Comparison of ENCODE assay signal across 2 cellular contexts in the genomic region with DNA sequence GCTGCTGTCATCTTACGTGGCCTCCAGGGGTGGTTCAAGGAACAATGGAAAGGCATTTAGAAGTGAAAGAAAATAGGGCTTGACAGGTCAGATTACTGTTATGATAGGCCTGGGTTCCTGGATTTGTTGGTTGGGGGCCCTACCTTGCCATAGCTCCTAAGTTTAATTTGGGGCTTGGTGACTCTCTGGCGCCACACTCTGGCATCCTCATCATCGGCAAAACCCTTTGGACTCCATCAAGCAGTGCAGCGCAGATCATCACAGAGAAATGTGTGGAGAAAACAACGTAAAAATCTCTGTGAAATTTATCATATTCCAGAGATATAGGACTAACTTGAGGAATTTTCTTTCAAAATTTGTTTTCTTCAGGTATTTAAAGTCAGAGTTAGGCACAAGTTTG.
TF ChIP-seq lines count a peak whose summit lies in the region.

No MANE protein-coding gene starts in this region.

TF ChIP-seq in HCT116, 20 proteins besides CTCF, POLR2A, EP300 and RAD21 (continued from another document):
- TF ChIP-seq, protein P1, sequence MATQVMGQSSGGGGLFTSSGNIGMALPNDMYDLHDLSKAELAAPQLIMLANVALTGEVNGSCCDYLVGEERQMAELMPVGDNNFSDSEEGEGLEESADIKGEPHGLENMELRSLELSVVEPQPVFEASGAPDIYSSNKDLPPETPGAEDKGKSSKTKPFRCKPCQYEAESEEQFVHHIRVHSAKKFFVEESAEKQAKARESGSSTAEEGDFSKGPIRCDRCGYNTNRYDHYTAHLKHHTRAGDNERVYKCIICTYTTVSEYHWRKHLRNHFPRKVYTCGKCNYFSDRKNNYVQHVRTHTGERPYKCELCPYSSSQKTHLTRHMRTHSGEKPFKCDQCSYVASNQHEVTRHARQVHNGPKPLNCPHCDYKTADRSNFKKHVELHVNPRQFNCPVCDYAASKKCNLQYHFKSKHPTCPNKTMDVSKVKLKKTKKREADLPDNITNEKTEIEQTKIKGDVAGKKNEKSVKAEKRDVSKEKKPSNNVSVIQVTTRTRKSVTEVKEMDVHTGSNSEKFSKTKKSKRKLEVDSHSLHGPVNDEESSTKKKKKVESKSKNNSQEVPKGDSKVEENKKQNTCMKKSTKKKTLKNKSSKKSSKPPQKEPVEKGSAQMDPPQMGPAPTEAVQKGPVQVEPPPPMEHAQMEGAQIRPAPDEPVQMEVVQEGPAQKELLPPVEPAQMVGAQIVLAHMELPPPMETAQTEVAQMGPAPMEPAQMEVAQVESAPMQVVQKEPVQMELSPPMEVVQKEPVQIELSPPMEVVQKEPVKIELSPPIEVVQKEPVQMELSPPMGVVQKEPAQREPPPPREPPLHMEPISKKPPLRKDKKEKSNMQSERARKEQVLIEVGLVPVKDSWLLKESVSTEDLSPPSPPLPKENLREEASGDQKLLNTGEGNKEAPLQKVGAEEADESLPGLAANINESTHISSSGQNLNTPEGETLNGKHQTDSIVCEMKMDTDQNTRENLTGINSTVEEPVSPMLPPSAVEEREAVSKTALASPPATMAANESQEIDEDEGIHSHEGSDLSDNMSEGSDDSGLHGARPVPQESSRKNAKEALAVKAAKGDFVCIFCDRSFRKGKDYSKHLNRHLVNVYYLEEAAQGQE (IDR thresholded peaks at IDR 0.05; ENCODE audit: low read depth) = no peak
- TF ChIP-seq ZNF274 (IDR thresholded peaks at IDR 0.05; ENCODE audit: low read depth, low read length) (no peak), ZFX (IDR thresholded peaks at IDR 0.05) (no peak), ELF1 (IDR thresholded peaks at IDR 0.05; ENCODE audit: borderline replicate concordance, low read depth) (no peak), POLR2AphosphoS5 (IDR thresholded peaks at IDR 0.05; ENCODE audit: low read depth, low read length) (no peak), CBX3 (IDR thresholded peaks at IDR 0.05; ENCODE audit: low read depth) (no peak)
- TF ChIP-seq, protein P2, sequence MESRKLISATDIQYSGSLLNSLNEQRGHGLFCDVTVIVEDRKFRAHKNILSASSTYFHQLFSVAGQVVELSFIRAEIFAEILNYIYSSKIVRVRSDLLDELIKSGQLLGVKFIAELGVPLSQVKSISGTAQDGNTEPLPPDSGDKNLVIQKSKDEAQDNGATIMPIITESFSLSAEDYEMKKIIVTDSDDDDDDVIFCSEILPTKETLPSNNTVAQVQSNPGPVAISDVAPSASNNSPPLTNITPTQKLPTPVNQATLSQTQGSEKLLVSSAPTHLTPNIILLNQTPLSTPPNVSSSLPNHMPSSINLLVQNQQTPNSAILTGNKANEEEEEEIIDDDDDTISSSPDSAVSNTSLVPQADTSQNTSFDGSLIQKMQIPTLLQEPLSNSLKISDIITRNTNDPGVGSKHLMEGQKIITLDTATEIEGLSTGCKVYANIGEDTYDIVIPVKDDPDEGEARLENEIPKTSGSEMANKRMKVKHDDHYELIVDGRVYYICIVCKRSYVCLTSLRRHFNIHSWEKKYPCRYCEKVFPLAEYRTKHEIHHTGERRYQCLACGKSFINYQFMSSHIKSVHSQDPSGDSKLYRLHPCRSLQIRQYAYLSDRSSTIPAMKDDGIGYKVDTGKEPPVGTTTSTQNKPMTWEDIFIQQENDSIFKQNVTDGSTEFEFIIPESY (IDR thresholded peaks at IDR 0.05; ENCODE audit: extremely low read depth, insufficient replicate concordance, low read length) = no peak

TF ChIP-seq in WTC11, 78 proteins besides CTCF, POLR2A, EP300 and RAD21 (continued from another document):
- TF ChIP-seq, protein P3, sequence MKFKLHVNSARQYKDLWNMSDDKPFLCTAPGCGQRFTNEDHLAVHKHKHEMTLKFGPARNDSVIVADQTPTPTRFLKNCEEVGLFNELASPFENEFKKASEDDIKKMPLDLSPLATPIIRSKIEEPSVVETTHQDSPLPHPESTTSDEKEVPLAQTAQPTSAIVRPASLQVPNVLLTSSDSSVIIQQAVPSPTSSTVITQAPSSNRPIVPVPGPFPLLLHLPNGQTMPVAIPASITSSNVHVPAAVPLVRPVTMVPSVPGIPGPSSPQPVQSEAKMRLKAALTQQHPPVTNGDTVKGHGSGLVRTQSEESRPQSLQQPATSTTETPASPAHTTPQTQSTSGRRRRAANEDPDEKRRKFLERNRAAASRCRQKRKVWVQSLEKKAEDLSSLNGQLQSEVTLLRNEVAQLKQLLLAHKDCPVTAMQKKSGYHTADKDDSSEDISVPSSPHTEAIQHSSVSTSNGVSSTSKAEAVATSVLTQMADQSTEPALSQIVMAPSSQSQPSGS (CRISPR knock-in tag; IDR thresholded peaks at IDR 0.05; ENCODE audit: borderline replicate concordance, low read depth) = no peak
- no peak for TF ChIP-seq TCF7 (CRISPR knock-in tag; IDR thresholded peaks at IDR 0.05; ENCODE audit: low read depth)
- TF ChIP-seq, protein P4, sequence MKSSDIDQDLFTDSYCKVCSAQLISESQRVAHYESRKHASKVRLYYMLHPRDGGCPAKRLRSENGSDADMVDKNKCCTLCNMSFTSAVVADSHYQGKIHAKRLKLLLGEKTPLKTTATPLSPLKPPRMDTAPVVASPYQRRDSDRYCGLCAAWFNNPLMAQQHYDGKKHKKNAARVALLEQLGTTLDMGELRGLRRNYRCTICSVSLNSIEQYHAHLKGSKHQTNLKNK (CRISPR knock-in tag; IDR thresholded peaks at IDR 0.05) = no peak
